32 cellular contexts compared by ENCODE assay signal in genomic region chr2:90209009-90209408, GRCh38.
"Had no signal": no experiment of that assay in that cellular context is flagged by ENCODE, and none has a peak within 500 bp of the region (broad histone marks: within the 10 kb centered on the region; RNA-seq: fewer than 3 reads in every experiment).

No MANE protein-coding gene starts in this region.

- H3K4me1 ChIP-seq: adrenal gland, body of pancreas, breast epithelium had no signal

- H3K27me3 ChIP-seq: adrenal gland, body of pancreas, brain microvascular endothelial cell, breast epithelium had no signal

- ATAC-seq: activated CD8-positive, alpha-beta T cell treated with anti-CD3 and anti-CD28 coated beads for 36 hours; activated naive CD4-positive, alpha-beta T cell treated with anti-CD3 and anti-CD28 coated beads, Interleukin-2, amount 50 U/mL, for 72 hours; activated T-cell treated with anti-CD3 and anti-CD28 coated beads, Interleukin-2, amount 50 U/mL, for 4 hours; activated T-cell treated with anti-CD3 and anti-CD28 coated beads, Interleukin-2, amount 50 U/mL, for 72 hours; activated T-helper 17 cell treated with anti-CD3 and anti-CD28 coated beads, Interleukin-2, amount 50 U/mL, for 72 hours; body of pancreas had no signal

- H3K27ac ChIP-seq: adrenal gland, body of pancreas, brain microvascular endothelial cell, breast epithelium, VCaP had no signal

- H3K9me3 ChIP-seq: adrenal gland, body of pancreas, breast epithelium had no signal

- H3K36me3 ChIP-seq: adrenal gland, brain microvascular endothelial cell, breast epithelium had no signal

- DNase-seq: activated B cell treated with CpG ODN at 0.5 μM for 24 hours; activated CD4-positive, alpha-beta memory T cell treated with anti-CD3 and anti-CD28 coated beads for 36 hours; activated CD4-positive, alpha-beta T cell treated with anti-CD3 and anti-CD28 coated beads for 4 hours; activated CD4-positive, alpha-beta T cell treated with anti-CD3 and anti-CD28 coated beads, Interleukin-2, amount 10 ng/mL, durations not matched to agents 24 days and 14 days; activated CD4-positive, alpha-beta T cell treated with anti-CD3 and anti-CD28 coated beads, Interleukin-2, amount 50 U/mL, for 1 hour; activated CD4-positive, alpha-beta T cell treated with anti-CD3 and anti-CD28 coated beads, Interleukin-2, amount 50 U/mL, for 4 hours; activated CD4-positive, CD25-positive, alpha-beta regulatory T cell treated with anti-CD3 and anti-CD28 coated beads, Interleukin-2, amount 50 U/mL, for 72 hours; activated CD8-positive, alpha-beta memory T cell treated with anti-CD3 and anti-CD28 coated beads, Interleukin-2, amount 50 U/mL, for 4 hours; activated CD8-positive, alpha-beta T cell treated with anti-CD3 and anti-CD28 coated beads for 36 hours; activated effector memory CD4-positive, alpha-beta T cell treated with anti-CD3 and anti-CD28 coated beads, Interleukin-2, amount 50 U/mL, for 16 hours; activated gamma-delta T cell treated with Interleukin-2 at 50 U/mL for 16 hours; activated naive CD4-positive, alpha-beta T cell; activated naive CD4-positive, alpha-beta T cell treated with anti-CD3 and anti-CD28 coated beads for 36 hours; activated naive CD4-positive, alpha-beta T cell treated with anti-CD3 and anti-CD28 coated beads, Interleukin-2, amount 50 U/mL, for 16 hours; activated naive CD8-positive, alpha-beta T cell treated with anti-CD3 and anti-CD28 coated beads for 36 hours; activated T-cell treated with anti-CD3 and anti-CD28 coated beads for 4 hours; activated T-cell treated with anti-CD3 and anti-CD28 coated beads, Interleukin-2, amount 50 U/mL, for 1 hour; activated T-cell treated with anti-CD3 and anti-CD28 coated beads, Interleukin-2, amount 50 U/mL, for 4 hours; activated T-cell treated with anti-CD3 and anti-CD28 coated beads, Interleukin-2, amount 50 U/mL, for 72 hours; adrenal gland; amniotic stem cell; aorta; body of pancreas; brain microvascular endothelial cell; central memory CD4-positive, alpha-beta T cell; T-helper 1 cell; T-helper 2 cell; T-helper 9 cell had no signal

- H3K4me3 ChIP-seq: adrenal gland, body of pancreas, breast epithelium had no signal
